In the genomic region with DNA sequence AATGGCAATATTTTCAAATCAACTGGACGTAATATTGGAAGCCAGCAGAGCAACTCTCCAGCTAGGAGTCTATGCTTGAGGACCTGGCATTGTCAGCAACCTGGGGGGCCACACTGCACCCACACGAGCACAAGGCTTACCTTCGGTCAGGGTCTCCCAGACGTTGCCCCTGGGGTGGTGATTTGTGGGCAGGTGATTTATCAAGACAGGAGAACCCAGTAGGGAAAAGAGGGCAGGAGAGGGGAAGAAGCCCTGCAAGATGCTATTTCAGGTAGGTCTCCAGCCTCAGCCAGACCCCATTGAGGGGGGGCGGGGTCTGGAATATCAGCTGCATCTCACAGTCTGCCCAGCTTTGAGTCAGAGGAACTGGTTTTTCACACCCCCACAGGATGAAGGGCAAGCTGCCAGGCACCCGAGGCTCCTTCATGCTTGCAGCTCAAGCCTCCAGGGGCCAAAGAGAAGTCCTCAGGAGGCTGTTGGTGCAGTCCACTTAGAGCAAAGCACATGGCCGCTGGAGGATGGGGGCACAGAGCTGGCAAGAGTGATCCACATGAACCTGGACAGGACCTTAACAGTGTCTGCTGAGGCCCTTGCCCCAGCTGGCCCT, we compare ENCODE assay signal across 16 cellular contexts.
"Had no signal": no experiment of that assay in that cellular context is flagged by ENCODE, and none has a peak within 500 bp of the region (broad histone marks: within the 10 kb centered on the region; RNA-seq: fewer than 3 reads in every experiment).

No MANE protein-coding gene starts in this region.

- H3K4me1 ChIP-seq: gastroesophageal sphincter had no signal

- H3K4me3 ChIP-seq: gastroesophageal sphincter, hepatocyte, smooth muscle cell had no signal

- H3K27me3 ChIP-seq: hepatocyte, neutrophil had no signal

- H3K27me3 Mint-ChIP-seq: stimulated activated memory B cell treated with anti-CD40 and anti-IgM and Interleukin-4, amounts not matched to agents 10 μg/mL and 1 μg/mL and 100 μg/mL, for 72 hours had no signal

- H3K4me3 Mint-ChIP-seq: activated T-cell treated with anti-CD3 and anti-CD28 coated beads, Interleukin-2, amount 50 U/mL, for 4 hours; stimulated activated memory B cell treated with anti-CD40 and anti-IgM and Interleukin-4, amounts not matched to agents 10 μg/mL and 1 μg/mL and 100 μg/mL, for 72 hours; T-helper 17 cell; type B pancreatic cell; WTC11 had no signal

- H3K4me1 Mint-ChIP-seq: stimulated activated memory B cell treated with anti-CD40 and anti-IgM and Interleukin-4, amounts not matched to agents 10 μg/mL and 1 μg/mL and 100 μg/mL, for 72 hours had no signal

- H3K27ac ChIP-seq: gastroesophageal sphincter, hepatocyte had no signal

- H3K9me3 Mint-ChIP-seq: activated T-cell treated with anti-CD3 and anti-CD28 coated beads, Interleukin-2, amount 50 U/mL, for 4 hours; type B pancreatic cell had no signal

- H3K36me3 ChIP-seq: gastroesophageal sphincter, neutrophil had no signal

- H3K27ac Mint-ChIP-seq: progenitor cell of endocrine pancreas; stimulated activated memory B cell treated with anti-CD40 and anti-IgM and Interleukin-4, amounts not matched to agents 10 μg/mL and 1 μg/mL and 100 μg/mL, for 72 hours; T-helper 17 cell; type B pancreatic cell; WTC11 had no signal

- H3K9me3 ChIP-seq: gastroesophageal sphincter, neutrophil had no signal

- DNase-seq: activated CD4-positive, alpha-beta T cell treated with anti-CD3 and anti-CD28 coated beads, Interleukin-2, amount 50 U/mL, for 1 hour; activated naive CD4-positive, alpha-beta T cell treated with Interleukin-2 at 50 U/mL for 16 hours; activated T-cell treated with anti-CD3 and anti-CD28 coated beads, Interleukin-2, amount 50 U/mL, for 4 hours; cortex of kidney; effector CD8-positive, alpha-beta T cell; kidney glomerular epithelial cell; right cardiac atrium; T-helper 17 cell had no signal

- H3K36me3 Mint-ChIP-seq: stimulated activated memory B cell treated with anti-CD40 and anti-IgM and Interleukin-4, amounts not matched to agents 10 μg/mL and 1 μg/mL and 100 μg/mL, for 72 hours; type B pancreatic cell; WTC11 had no signal

- H3K4me2 ChIP-seq: hepatocyte, smooth muscle cell had no signal
